In genomic region chr1:183081402-183082110, GRCh38 we compare ENCODE assay signal across 1 cellular context.
A peak's percentile ranks its signal among the peaks of the same experiment; 100 is the strongest.
TF ChIP-seq lines count a peak whose summit lies in the region.

No MANE protein-coding gene starts in this region.

TF ChIP-seq in HEK293, 187 proteins besides CTCF, POLR2A, EP300 and RAD21 (continued from another document and continues in another):
- TF ChIP-seq ZNF398 (tag by site-specific recombination; IDR thresholded peaks at IDR 0.05): no peak
- no peak for TF ChIP-seq ZNF677 (tag by site-specific recombination; IDR thresholded peaks at IDR 0.05)
- TF ChIP-seq ZNF776 (tag by site-specific recombination; IDR thresholded peaks at IDR 0.05; ENCODE audit: borderline replicate concordance): no peak
- TF ChIP-seq ZNF121 (tag by site-specific recombination; IDR thresholded peaks at IDR 0.05): 0 out of 2 replicates have a peak, but pooled peaks have one; percentile 37
- peak; percentile 77 for TF ChIP-seq ZNF558 (tag by site-specific recombination; IDR thresholded peaks at IDR 0.05)
- TF ChIP-seq ZNF157 (tag by site-specific recombination; IDR thresholded peaks at IDR 0.05): no peak
- no peak for TF ChIP-seq ZNF112 (tag by site-specific recombination; IDR thresholded peaks at IDR 0.05)
- peak; percentile 81 for TF ChIP-seq ZBTB11 (tag by site-specific recombination; conservative IDR thresholded peaks at IDR 0.05; ENCODE audit: low read depth)
- TF ChIP-seq ZNF658 (tag by site-specific recombination; IDR thresholded peaks at IDR 0.05): no peak
- peak; percentile 68; the same call in 1 of the 2 replicates for TF ChIP-seq ZNF433 (tag by site-specific recombination; IDR thresholded peaks at IDR 0.05; ENCODE audit: low read depth)
- no peak for TF ChIP-seq ZNF843 (tag by site-specific recombination; IDR thresholded peaks at IDR 0.05)
- no peak for TF ChIP-seq KLF16 (tag by site-specific recombination; IDR thresholded peaks at IDR 0.05)
- TF ChIP-seq YY2 (tag by site-specific recombination; IDR thresholded peaks at IDR 0.05): no peak
- TF ChIP-seq ZBTB10 (tag by site-specific recombination; IDR thresholded peaks at IDR 0.05): no peak
- no peak for TF ChIP-seq ZNF670 (tag by site-specific recombination; IDR thresholded peaks at IDR 0.05; ENCODE audit: low read depth)
- TF ChIP-seq ZSCAN23 (tag by site-specific recombination; IDR thresholded peaks at IDR 0.05): no peak
- TF ChIP-seq KLF8 (tag by site-specific recombination; IDR thresholded peaks at IDR 0.05): no peak
- TF ChIP-seq ZNF37A (tag by site-specific recombination; IDR thresholded peaks at IDR 0.05): no peak
- no peak for TF ChIP-seq ZNF248 (tag by site-specific recombination; IDR thresholded peaks at IDR 0.05)
- TF ChIP-seq ZNF585B (tag by site-specific recombination; IDR thresholded peaks at IDR 0.05): no peak
- TF ChIP-seq ZNF580 (tag by site-specific recombination; IDR thresholded peaks at IDR 0.05): 0 out of 2 replicates have a peak, but pooled peaks have one; percentile 64
- no peak for TF ChIP-seq ZNF175 (tag by site-specific recombination; IDR thresholded peaks at IDR 0.05)
- no peak for TF ChIP-seq ZNF132 (tag by site-specific recombination; IDR thresholded peaks at IDR 0.05; ENCODE audit: borderline replicate concordance)
- TF ChIP-seq ZNF449 (tag by site-specific recombination; IDR thresholded peaks at IDR 0.05): no peak
- no peak for TF ChIP-seq ZNF114 (tag by site-specific recombination; IDR thresholded peaks at IDR 0.05)
- TF ChIP-seq ZNF146 (tag by site-specific recombination; IDR thresholded peaks at IDR 0.05): no peak
- peak; percentile 92; the same call in 1 of the 2 replicates for TF ChIP-seq ZNF202 (tag by site-specific recombination; IDR thresholded peaks at IDR 0.05; ENCODE audit: borderline replicate concordance)
- TF ChIP-seq ZNF561 (tag by site-specific recombination; IDR thresholded peaks at IDR 0.05; ENCODE audit: borderline replicate concordance): no peak
- TF ChIP-seq ZNF10 (tag by site-specific recombination; IDR thresholded peaks at IDR 0.05): no peak; the same call in 1 of the 2 replicates
- no peak for TF ChIP-seq HOXD13 (CRISPR knock-in tag; IDR thresholded peaks at IDR 0.05; ENCODE audit: borderline replicate concordance)
- peak; percentile 47; the same call in 1 of the 2 replicates for TF ChIP-seq ZNF560 (tag by site-specific recombination; IDR thresholded peaks at IDR 0.05; ENCODE audit: borderline replicate concordance)
- peak; percentile 55; the same call in 1 of the 2 replicates for TF ChIP-seq ZNF629 (tag by site-specific recombination; IDR thresholded peaks at IDR 0.05)
- TF ChIP-seq ZNF335 (tag by site-specific recombination; conservative IDR thresholded peaks at IDR 0.05): no peak
- no peak for TF ChIP-seq BCL6B (tag by site-specific recombination; IDR thresholded peaks at IDR 0.05)
- TF ChIP-seq ZNF510 (tag by site-specific recombination; IDR thresholded peaks at IDR 0.05; ENCODE audit: insufficient replicate concordance): peak; percentile 88
- TF ChIP-seq ZNF138 (tag by site-specific recombination; IDR thresholded peaks at IDR 0.05; ENCODE audit: borderline replicate concordance): no peak
- no peak for TF ChIP-seq ZNF16 (tag by site-specific recombination; IDR thresholded peaks at IDR 0.05; ENCODE audit: low read depth)
- peak; percentile 97 for TF ChIP-seq ZNF394 (tag by site-specific recombination; IDR thresholded peaks at IDR 0.05; ENCODE audit: borderline replicate concordance)
- no peak for TF ChIP-seq ZNF280D (tag by site-specific recombination; IDR thresholded peaks at IDR 0.05)
- TF ChIP-seq GLI4 (tag by site-specific recombination; IDR thresholded peaks at IDR 0.05): no peak
- no peak for TF ChIP-seq ZSCAN5A (tag by site-specific recombination; IDR thresholded peaks at IDR 0.05)
- TF ChIP-seq ZNF280C (tag by site-specific recombination; IDR thresholded peaks at IDR 0.05): no peak
- TF ChIP-seq ZNF624 (tag by site-specific recombination; IDR thresholded peaks at IDR 0.05): no peak
- TF ChIP-seq ZNF266 (tag by site-specific recombination; IDR thresholded peaks at IDR 0.05; ENCODE audit: low read depth): peak; percentile 46; the same call in 1 of the 2 replicates
- TF ChIP-seq ZNF404 (tag by site-specific recombination; IDR thresholded peaks at IDR 0.05): 0 out of 2 replicates have a peak, but pooled peaks have one; percentile 77
- TF ChIP-seq ZNF544 (tag by site-specific recombination; IDR thresholded peaks at IDR 0.05): no peak
- no peak for TF ChIP-seq ZNF155 (tag by site-specific recombination; IDR thresholded peaks at IDR 0.05)
- no peak for TF ChIP-seq YY1 (tag by site-specific recombination; IDR thresholded peaks at IDR 0.05)
- no peak for TF ChIP-seq ZNF626 (tag by site-specific recombination; IDR thresholded peaks at IDR 0.05)
